Comparison of ENCODE assay signal across 9 cellular contexts in the genomic region with DNA sequence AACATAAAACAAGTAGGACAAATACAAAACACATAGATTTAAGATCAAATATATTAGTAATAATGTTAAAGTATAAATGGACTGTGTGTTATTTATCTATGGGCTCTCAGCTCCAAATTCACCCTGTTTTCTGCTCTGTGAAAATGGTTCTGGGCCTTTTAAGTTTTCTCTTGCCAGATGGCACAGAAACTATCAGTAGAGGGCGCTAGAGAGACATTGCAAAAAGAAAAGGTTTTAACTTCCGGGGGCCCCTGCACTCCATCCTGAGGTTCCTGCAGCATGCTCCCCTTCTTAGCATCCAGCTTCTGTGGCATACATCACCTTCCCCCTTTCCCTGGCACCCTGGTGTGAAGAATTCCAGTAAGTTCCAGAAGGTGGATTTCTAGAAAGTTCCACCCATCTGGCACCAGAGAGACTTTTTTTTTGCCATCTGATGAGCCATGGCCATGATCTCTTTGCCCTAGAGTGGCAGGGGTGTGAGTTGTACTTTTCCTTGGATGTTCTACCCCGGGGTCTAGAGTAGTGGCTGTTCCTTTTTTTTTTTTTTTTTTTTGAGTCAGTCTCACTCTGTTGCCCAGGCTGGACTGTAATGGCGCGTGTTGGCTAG. TPM values are rescaled to one million over a fixed set of nuclear protein-coding genes. Genes with fewer than 3 reads are reported as not detected.
DNase-seq lines count a peak whose midpoint lies in the region; ATAC-seq and TF ChIP-seq lines count a peak whose summit lies in the region.
"Had no signal": no experiment of that assay in that cellular context is flagged by ENCODE, and none has a peak within 500 bp of the region (broad histone marks: within the 10 kb centered on the region; RNA-seq: fewer than 3 reads in every experiment).

No MANE protein-coding gene starts in this region.

- H3K27me3 Mint-ChIP-seq in endodermal cell (ENCODE audit: insufficient read depth), result no peaks in the 10 kb centered on the region

- WGBS in heart right ventricle, 2 donors, result 89 to 94% methylated on average over 5 of the region's 5 CpGs
- WGBS in endodermal cell (ENCODE audit: insufficient coverage in 1 of 2, insufficient read length in 1 of 2), 2 experiments, result 84 to 100% methylated on average over 1 to 5 of the region's 5 CpGs
- 48 to 82% methylated on average over 2 to 5 of the region's 5 CpGs for WGBS in transverse colon (ENCODE audit: low coverage in 1 of 2), 2 donors

- intact Hi-C loops in heart right ventricle (cut with DNase I), result no loop called here
- intact Hi-C loops in left ventricle myocardium inferior (cut with micrococcal nuclease), result no loop called here
- intact Hi-C loops in transverse colon (cut with DNase I; ENCODE audit: low total_unique reads), result no loop called here

- no peak for TF ChIP-seq EP300 in transverse colon (IDR thresholded peaks at IDR 0.05; ENCODE audit: low read depth)

- no peaks in the 10 kb centered on the region for H3K4me1 Mint-ChIP-seq in endodermal cell

- DNase-seq in heart right ventricle (no peak), left ventricle myocardium inferior (no peak), NCI-H460 (ENCODE audit: extremely low read depth, low read depth) (peak; percentile 15), endodermal cell (peak; percentile 59), transverse colon (no peak), pons (ENCODE audit: low spot score) (no peak)

- no peaks in the 10 kb centered on the region for H3K4me1 ChIP-seq in heart right ventricle
- H3K4me1 ChIP-seq in left ventricle myocardium inferior, result no peaks in the 10 kb centered on the region
- no peaks in the 10 kb centered on the region for H3K4me1 ChIP-seq in endodermal cell (ENCODE audit: control insufficient read depth, insufficient read depth, low read length)
- H3K4me1 ChIP-seq in transverse colon, result no peaks in the 10 kb centered on the region

- TF ChIP-seq POLR2A in transverse colon (IDR thresholded peaks at IDR 0.05), result no peak

- H3K9me3 Mint-ChIP-seq in endodermal cell, result peaks cover 3% of the 10 kb centered on the region
- H3K9me3 Mint-ChIP-seq: T-helper 1 cell treated with Interleukin-12 subunit alpha and Interleukin-12 subunit beta and Interleukin-4 antibody, amounts not matched to agents 30 μg/mL and 1 μg/mL, for 36 hours had no signal

- H3K4me3 ChIP-seq in heart right ventricle (no peak overlapping the region), left ventricle myocardium inferior (no peak overlapping the region), endodermal cell (ENCODE audit: low read length) (no peak overlapping the region), transverse colon (no peak overlapping the region)

- H3K27ac ChIP-seq in heart right ventricle (no peak overlapping the region), left ventricle myocardium inferior (replicated peaks) (no peak overlapping the region), endodermal cell (ENCODE audit: low read depth, low read length) (no peak overlapping the region), transverse colon (no peak overlapping the region)

- ATAC-seq in heart right ventricle (no peak), GM19351 (IDR thresholded peaks at IDR 0.05; ENCODE audit: unreplicated experiment) (no peak), GM19397 (IDR thresholded peaks at IDR 0.05; ENCODE audit: unreplicated experiment) (no peak)

- peak in 6 of 9 donors; percentile 6 to 44 (median 22) for TF ChIP-seq CTCF in heart right ventricle (IDR thresholded peaks at IDR 0.05)
- TF ChIP-seq CTCF in left ventricle myocardium inferior (IDR thresholded peaks at IDR 0.05; ENCODE audit: borderline replicate concordance), result no peak
- TF ChIP-seq CTCF in endodermal cell (conservative IDR thresholded peaks at IDR 0.05), result peak; percentile 75
- TF ChIP-seq CTCF in transverse colon (IDR thresholded peaks at IDR 0.05), result peak in 3 of 5 experiments; percentile 14 to 31 (median 24)

- no peaks in the 10 kb centered on the region for H3K36me3 Mint-ChIP-seq in endodermal cell (ENCODE audit: low read depth)

- in situ Hi-C loops in transverse colon (cut with MboI; ENCODE audit: low pct_ligation_motif_present in 1 of 4, low pct_unique_long_range_greater_than_20kb in 1 of 4, low sequenced_read_pairs in 3 of 4), result no loop called here

- no peak overlapping the region for H3K27ac Mint-ChIP-seq in endodermal cell
- H3K27ac Mint-ChIP-seq: T-helper 1 cell treated with Interleukin-12 subunit alpha and Interleukin-12 subunit beta and Interleukin-4 antibody, amounts not matched to agents 30 μg/mL and 1 μg/mL, for 36 hours had no signal

- no peak overlapping the region for H3K4me3 Mint-ChIP-seq in endodermal cell
- H3K4me3 Mint-ChIP-seq: T-helper 1 cell treated with Interleukin-12 subunit alpha and Interleukin-12 subunit beta and Interleukin-4 antibody, amounts not matched to agents 30 μg/mL and 1 μg/mL, for 36 hours had no signal

- H3K9ac ChIP-seq in endodermal cell (ENCODE audit: extremely low read depth, low read length, poor library complexity, severe bottlenecking), result no peak overlapping the region

- H3K36me3 ChIP-seq in heart right ventricle (no peaks in the 10 kb centered on the region), left ventricle myocardium inferior (no peaks in the 10 kb centered on the region), endodermal cell (ENCODE audit: control insufficient read depth, insufficient read depth, low read length) (no peaks in the 10 kb centered on the region), transverse colon (no peaks in the 10 kb centered on the region)

- H3K27me3 ChIP-seq in heart right ventricle (no peaks in the 10 kb centered on the region), left ventricle myocardium inferior (ENCODE audit: low read depth) (no peaks in the 10 kb centered on the region), endodermal cell (ENCODE audit: control insufficient read depth, insufficient read depth, low read length, poor library complexity, severe bottlenecking) (no peaks in the 10 kb centered on the region), transverse colon (no peaks in the 10 kb centered on the region)

- peaks cover 0 to 8% (median 0%) of the 10 kb centered on the region in 11 donors for H3K9me3 ChIP-seq in heart right ventricle
- H3K9me3 ChIP-seq in left ventricle myocardium inferior (replicated peaks), result peaks cover 6% of the 10 kb centered on the region
- H3K9me3 ChIP-seq in endodermal cell (ENCODE audit: control insufficient read depth, low read length), result peaks cover 5% of the 10 kb centered on the region
- H3K9me3 ChIP-seq in transverse colon, result no peaks in the 10 kb centered on the region

RNA-seq across cellular contexts. Expression of a gene that starts 29.3 kb away (rescaled TPM):
- total RNA-seq in heart right ventricle (10 to 100 TPM; 51.0 to 69.6 (median 58.6) TPM), left ventricle myocardium inferior (64.6 TPM), endodermal cell (10 to 100 TPM; 61.1 to 78.4 TPM), transverse colon (10 to 100 TPM in 3 of 4 donors, 1 to 10 TPM in 1; 3.4 to 22.7 (median 15.2) TPM)
- 10 to 100 TPM; 26.1 to 79.2 TPM for polyA plus RNA-seq in heart right ventricle
- total RNA-seq in NCI-H460 (2014; rRNA removed; shearing (Covaris generic)), result 94.7 and 115 TPM in 2 replicates
- 34.5 and 36.2 TPM in 2 replicates for polyA plus RNA-seq in NCI-H460 (2014; cell fraction: nucleus; rRNA removed)
- polyA plus RNA-seq in endodermal cell (2013, experiment 1 of 2), result 71.1 TPM
- polyA plus RNA-seq in endodermal cell (2013, experiment 2 of 2), result 77.3 TPM

RNA-seq across cellular contexts. Expression of a gene that starts 29.4 kb away (rescaled TPM):
- total RNA-seq in heart right ventricle (10 to 100 TPM; 28.2 to 41.8 (median 34.8) TPM), left ventricle myocardium inferior (31.4 TPM), endodermal cell (10 to 100 TPM; 66.6 to 77.6 TPM), transverse colon (100 to 1,000 TPM in 1 of 4 donors, 10 to 100 TPM in 3; 44.9 to 324 (median 59.6) TPM)
- 10 to 100 TPM; 15.4 to 25.8 TPM for polyA plus RNA-seq in heart right ventricle
- 54.7 and 78.2 TPM in 2 replicates for total RNA-seq in NCI-H460 (2014; rRNA removed; shearing (Covaris generic))
- polyA plus RNA-seq in NCI-H460 (2014; cell fraction: nucleus; rRNA removed), result 79.7 and 114 TPM in 2 replicates
- 75.5 TPM for polyA plus RNA-seq in endodermal cell (2013, experiment 1 of 2)
- polyA plus RNA-seq in endodermal cell (2013, experiment 2 of 2), result 71.9 TPM

RNA-seq across cellular contexts. Expression of a gene that starts 58.6 kb away (rescaled TPM):
- 100 to 1,000 TPM in 1 of 10 donors, 10 to 100 TPM in 9; 61.9 to 129 (median 90.5) TPM for total RNA-seq in heart right ventricle
- polyA plus RNA-seq in heart right ventricle, result 10 to 100 TPM; 26.9 to 41.7 TPM
- total RNA-seq in left ventricle myocardium inferior, result 88.1 TPM
- total RNA-seq in NCI-H460 (2014; rRNA removed; shearing (Covaris generic)), result 17.7 and 20.2 TPM in 2 replicates
- 17.6 and 19.4 TPM in 2 replicates for polyA plus RNA-seq in NCI-H460 (2014; cell fraction: nucleus; rRNA removed)
- 10 to 100 TPM; 19.4 to 27.3 TPM for total RNA-seq in endodermal cell
- polyA plus RNA-seq in endodermal cell (2013, experiment 1 of 2), result 24.8 TPM
- polyA plus RNA-seq in endodermal cell (2013, experiment 2 of 2), result 24.9 TPM
- total RNA-seq in transverse colon, result 10 to 100 TPM; 22.7 to 55.4 (median 24.5) TPM

Comparison
In these comparisons a context has a peak if more than half of its experiments do, and no peak if none do; other contexts are left out.
1. DNase-seq: peak in NCI-H460 (single experiment) and endodermal cell (single experiment); none in heart right ventricle (0 of 2), left ventricle myocardium inferior (single experiment), transverse colon (single experiment) and pons (single experiment).